In the genomic region with DNA sequence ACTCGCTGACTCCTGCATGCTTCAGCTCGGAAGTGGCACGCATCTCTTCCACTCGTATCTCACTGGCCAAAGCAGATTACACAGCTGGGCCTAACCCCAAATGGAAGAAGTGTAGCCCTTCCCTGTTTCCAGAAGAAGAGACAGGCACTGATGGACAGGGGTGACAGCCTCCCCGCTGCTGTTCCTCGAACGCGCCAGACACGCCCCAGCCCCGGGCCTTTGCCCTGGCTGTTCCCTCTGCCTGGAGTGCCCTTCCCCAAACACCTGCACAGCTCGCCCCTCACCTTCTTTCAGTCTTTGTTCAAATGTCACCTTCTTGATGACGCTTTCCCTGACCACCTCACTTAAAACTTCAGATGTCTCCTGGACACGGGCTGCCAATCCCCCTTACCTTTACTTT, we compare ENCODE assay signal across 25 cellular contexts. TPM values are rescaled to one million over a fixed set of nuclear protein-coding genes. Genes with fewer than 3 reads are reported as not detected.
DNase-seq lines count a peak whose midpoint lies in the region; ATAC-seq, FAIRE-seq and TF ChIP-seq lines count a peak whose summit lies in the region.
"Had no signal": no experiment of that assay in that cellular context is flagged by ENCODE, and none has a peak within 500 bp of the region (broad histone marks: within the 10 kb centered on the region; RNA-seq: fewer than 3 reads in every experiment).

No MANE protein-coding gene starts in this region.

- no peak for TF ChIP-seq EP300 in GM12878 (IDR thresholded peaks at IDR 0.05; ENCODE audit: borderline replicate concordance in 1 of 2, control insufficient read depth in 1 of 2, low read depth in 2 of 2, low read length in 2 of 2)

- H3K79me1 ChIP-seq in IMR-90 (ENCODE audit: low read depth in 1 of 2, low read length in 2 of 2) (peaks cover 0 to 19% of the 10 kb centered on the region in 2 experiments; a peak in 3 of 4 replicates), neuronal stem cell (ENCODE audit: low read depth, low read length) (no peaks in the 10 kb centered on the region)

- H3K4me3 Mint-ChIP-seq in Caco-2 (ENCODE audit: unreplicated experiment): no peak overlapping the region
- H3K4me3 Mint-ChIP-seq: activated CD4-positive, alpha-beta memory T cell treated with anti-CD3 and anti-CD28 coated beads, Interleukin-2, amount 10 ng/mL, durations not matched to agents 7 days and 5 days; brain; CD4-positive, alpha-beta T cell; endodermal cell had no signal

- peaks cover 75% of the 10 kb centered on the region for H3K4me1 ChIP-seq in Caco-2
- H3K4me1 ChIP-seq in IMR-90 (ENCODE audit: control insufficient read depth, insufficient read depth, low read length): peaks cover 33% of the 10 kb centered on the region
- H3K4me1 ChIP-seq in GM12878 (ENCODE audit: control insufficient read depth, insufficient read depth, low read length): peaks cover 81% of the 10 kb centered on the region
- H3K4me1 ChIP-seq in neuronal stem cell (ENCODE audit: control insufficient read depth in 2 of 2, insufficient read depth in 1 of 2, low read depth in 1 of 2, low read length in 2 of 2): peaks cover 0 to 6% of the 10 kb centered on the region in 2 donors
- H3K4me1 ChIP-seq: pancreas, right lobe of liver, vagina had no signal

- H3K14ac ChIP-seq in IMR-90 (replicated peaks; ENCODE audit: low read depth, low read length): peak overlapping the region; percentile 66
- peak overlapping the region; percentile 85 for H3K14ac ChIP-seq in neuronal stem cell (ENCODE audit: low read length)

- H2AK9ac ChIP-seq in IMR-90 (replicated peaks; ENCODE audit: low read depth, low read length, poor library complexity): peak overlapping the region; percentile 74

- no peak for FAIRE-seq in GM12878 (lab: Jason Lieb, UNC)
- FAIRE-seq: G401.6, pancreas had no signal

- dilution Hi-C loops in IMR-90 (cut with HindIII; ENCODE audit: low sequenced_read_pairs, unreplicated experiment): no loop called here

- POLR2A ChIA-PET in Caco-2 (lab: Charles Lee): no interaction called here
- POLR2A ChIA-PET in IMR-90 (lab: Charles Lee; ENCODE audit: unreplicated experiment): no interaction called here
- POLR2A ChIA-PET in GM12878 (lab: Charles Lee): interaction anchor here (0.5 to 6.2 kb wide), 10 partner anchors 9 to 479 kb away, joined by 3 to 171 read pairs (median 6); a partner anchor contains a TSS

- ATAC-seq in IMR-90 (ENCODE audit: low read depth) (no peak), GM12878 (no peak), HG03135 (IDR thresholded peaks at IDR 0.05; ENCODE audit: unreplicated experiment) (no peak)
- ATAC-seq: HCT116, pancreas, right lobe of liver, T-helper 17 cell had no signal

- peaks cover 85% of the 10 kb centered on the region for H3K4me1 Mint-ChIP-seq in Caco-2 (ENCODE audit: low read depth, unreplicated experiment)

- no TSS peak for BruUV-seq in Caco-2 (replicated peaks; lab: Mats Ljungman, UMichigan)
- BruUV-seq in IMR-90 (replicated peaks; lab: Mats Ljungman, UMichigan): no TSS peak
- BruUV-seq in GM12878 (replicated peaks; lab: Mats Ljungman, UMichigan): no TSS peak

- H3K23ac ChIP-seq in IMR-90 (ENCODE audit: low read depth, low read length) (no peak overlapping the region), neuronal stem cell (ENCODE audit: low read depth, low read length, poor library complexity) (peak overlapping the region; percentile 34)

- TF ChIP-seq RAD21 in IMR-90 (IDR thresholded peaks at IDR 0.05; ENCODE audit: low read length) (no peak), GM12878 (IDR thresholded peaks at IDR 0.05; ENCODE audit: insufficient read depth, low read depth, low read length) (no peak)

- no peak overlapping the region for H3K56ac ChIP-seq in IMR-90 (ENCODE audit: extremely low read depth, insufficient read depth, low read length)

- H3K9me1 ChIP-seq in IMR-90 (ENCODE audit: insufficient read depth, low read length): peaks cover 37% of the 10 kb centered on the region

- H3K27me3 Mint-ChIP-seq in Caco-2 (ENCODE audit: insufficient read depth, unreplicated experiment): no peaks in the 10 kb centered on the region
- H3K27me3 Mint-ChIP-seq: activated CD4-positive, alpha-beta memory T cell treated with anti-CD3 and anti-CD28 coated beads, Interleukin-2, amount 10 ng/mL, durations not matched to agents 7 days and 5 days; CD4-positive, alpha-beta T cell; T-helper 17 cell had no signal

- H2BK5ac ChIP-seq in IMR-90 (ENCODE audit: low read depth, low read length, poor library complexity, severe bottlenecking): peak overlapping the region; percentile 23
- H2BK5ac ChIP-seq in neuronal stem cell (ENCODE audit: low read length): no peak overlapping the region

- DNase-seq in Caco-2 (no peak), IMR-90 (no peak), GM12878 (ENCODE audit: low read depth, low spot score) (no peak), neuronal stem cell (ENCODE audit: low spot score) (no peak), foreskin fibroblast (no peak), pons (ENCODE audit: low spot score) (no peak)
- DNase-seq: activated CD4-positive, alpha-beta memory T cell treated with anti-CD3 and anti-CD28 coated beads, Interleukin-2, amount 10 ng/mL, durations not matched to agents 7 days and 5 days; CD4-positive, alpha-beta T cell; DMS153; endodermal cell; KBM-7; NCI-H2171; NCI-H69; pancreas; right lobe of liver; RPMI8226; T-helper 17 cell had no signal

- no peak overlapping the region for H3K4me3 ChIP-seq in Caco-2 (ENCODE audit: low read depth, low read length)
- no peak overlapping the region for H3K4me3 ChIP-seq in IMR-90 (ENCODE audit: insufficient read depth, low read depth, low read length)
- no peak overlapping the region for H3K4me3 ChIP-seq in GM12878
- no peak overlapping the region for H3K4me3 ChIP-seq in neuronal stem cell (ENCODE audit: low read length in 2 of 2)
- H3K4me3 ChIP-seq in foreskin fibroblast (ENCODE audit: low read depth in 1 of 2, low read length in 2 of 2): no peak overlapping the region
- H3K4me3 ChIP-seq: lung, pancreas, right lobe of liver, vagina had no signal

- no peaks in the 10 kb centered on the region for H3K9me3 Mint-ChIP-seq in Caco-2 (ENCODE audit: unreplicated experiment)
- H3K9me3 Mint-ChIP-seq: activated CD4-positive, alpha-beta memory T cell treated with anti-CD3 and anti-CD28 coated beads, Interleukin-2, amount 10 ng/mL, durations not matched to agents 7 days and 5 days; CD4-positive, alpha-beta T cell; endodermal cell had no signal

- no peak for TF ChIP-seq CTCF in Caco-2 (IDR thresholded peaks at IDR 0.05; ENCODE audit: insufficient read depth in 1 of 2, low read depth in 1 of 2, low read length in 1 of 2, severe bottlenecking in 1 of 2, unreplicated experiment in 1 of 2)
- TF ChIP-seq CTCF in IMR-90 (conservative IDR thresholded peaks at IDR 0.05; ENCODE audit: low read depth, low read length): no peak
- TF ChIP-seq CTCF in GM12878 (IDR thresholded peaks at IDR 0.05 in 2 of 3, conservative IDR thresholded peaks at IDR 0.05 in 1 of 3; ENCODE audit: control insufficient read depth in 2 of 3, extremely low read depth in 1 of 3, insufficient read depth in 1 of 3, low read depth in 3 of 3, low read length in 3 of 3): no peak
- TF ChIP-seq CTCF in foreskin fibroblast (IDR thresholded peaks at IDR 0.05; ENCODE audit: low read depth, low read length): no peak

- H3K4ac ChIP-seq in IMR-90 (ENCODE audit: low read depth, low read length) (peak overlapping the region; percentile 92), neuronal stem cell (ENCODE audit: low read length) (no peak overlapping the region)

- SMC1A ChIA-PET in GM12878 (lab: Charles Lee; ENCODE audit: uncharacterized antibody, unreplicated experiment): interaction anchor here (0.8 to 12.5 kb wide), 5 partner anchors 9 to 41 kb away, joined by 3 to 336 read pairs (median 48); no protein-coding TSS in a partner anchor

- peak overlapping the region; percentile 66; the same call in 1 of the 2 replicates for H2BK20ac ChIP-seq in IMR-90 (ENCODE audit: low read depth, low read length)

- TF ChIP-seq POLR2A in IMR-90 (IDR thresholded peaks at IDR 0.05; ENCODE audit: low read depth, low read length) (no peak), GM12878 (IDR thresholded peaks at IDR 0.05; ENCODE audit: low read depth, low read length) (no peak)

- H4K8ac ChIP-seq in IMR-90 (ENCODE audit: low read depth in 2 of 2, low read length in 2 of 2): no peak overlapping the region
- H4K8ac ChIP-seq in neuronal stem cell (ENCODE audit: low read depth, low read length): no peak overlapping the region

- RAD21 ChIA-PET in GM12878 (lab: Charles Lee; ENCODE audit: unreplicated experiment): interaction anchor here (4.8 to 20.3 kb wide), 3 partner anchors 9 to 35 kb away, joined by 31 to 496 read pairs (median 145); a partner anchor contains a TSS

- no peak overlapping the region for H3K9ac ChIP-seq in IMR-90 (ENCODE audit: low read depth, low read length)
- no peak overlapping the region for H3K9ac ChIP-seq in GM12878 (ENCODE audit: control insufficient read depth, insufficient read depth, low read length)
- H3K9ac ChIP-seq in neuronal stem cell (ENCODE audit: low read depth, low read length, poor library complexity): no peak overlapping the region

- no peak overlapping the region for H2BK12ac ChIP-seq in neuronal stem cell (ENCODE audit: low read length)

- H3K36me3 ChIP-seq in Caco-2 (ENCODE audit: control insufficient read depth, insufficient read depth, low read length) (no peaks in the 10 kb centered on the region), IMR-90 (ENCODE audit: control insufficient read depth, insufficient read depth, low read length) (no peaks in the 10 kb centered on the region), GM12878 (ENCODE audit: control insufficient read depth in 2 of 2, insufficient read depth in 2 of 2, low read length in 1 of 2) (no peaks in the 10 kb centered on the region), neuronal stem cell (replicated peaks in 1 of 2; ENCODE audit: control insufficient read depth in 2 of 2, insufficient read depth in 2 of 2, low read length in 2 of 2) (no peaks in the 10 kb centered on the region)
- H3K36me3 ChIP-seq: pancreas, right lobe of liver, vagina had no signal

- H2BK15ac ChIP-seq in IMR-90 (ENCODE audit: low read depth, low read length) (peak overlapping the region; percentile 95; the same call in 2 of the 3 replicates), neuronal stem cell (ENCODE audit: low read length) (no peak overlapping the region)

- H3K27ac ChIP-seq in IMR-90 (ENCODE audit: insufficient read depth, low read length) (no peak overlapping the region), GM12878 (ENCODE audit: control insufficient read depth, insufficient read depth) (peak overlapping the region; percentile 100), neuronal stem cell (replicated peaks; ENCODE audit: low read length) (no peak overlapping the region)
- H3K27ac ChIP-seq: pancreas, right lobe of liver, vagina, VCaP had no signal

- peak overlapping the region; percentile 36 for H2AFZ ChIP-seq in IMR-90 (replicated peaks; ENCODE audit: low read length, poor library complexity)
- no peak overlapping the region for H2AFZ ChIP-seq in GM12878 (ENCODE audit: control insufficient read depth, low read depth, low read length)
- H2AFZ ChIP-seq in neuronal stem cell (ENCODE audit: low read length): no peak overlapping the region

- H3K27me3 ChIP-seq in Caco-2 (replicated peaks; ENCODE audit: control insufficient read depth, insufficient read depth, low read length) (no peaks in the 10 kb centered on the region), IMR-90 (ENCODE audit: control insufficient read depth, insufficient read depth, low read length) (no peaks in the 10 kb centered on the region), GM12878 (replicated peaks in 1 of 2; ENCODE audit: control insufficient read depth in 2 of 2, insufficient read depth in 2 of 2, low read length in 1 of 2) (no peaks in the 10 kb centered on the region), neuronal stem cell (ENCODE audit: control insufficient read depth in 3 of 3, insufficient read depth in 3 of 3, low read depth in 1 of 3, low read length in 3 of 3) (peaks cover 0 to 75% (median 0%) of the 10 kb centered on the region in 3 experiments)
- H3K27me3 ChIP-seq: pancreas, right lobe of liver, vagina had no signal

- peaks cover 44% of the 10 kb centered on the region for H3K79me2 ChIP-seq in GM12878 (ENCODE audit: control insufficient read depth, insufficient read depth, low read length)

- intact Hi-C loops in Caco-2 (cut with micrococcal nuclease; ENCODE audit: unreplicated experiment) (no loop called here), IMR-90 (cut with micrococcal nuclease) (no loop called here), GM12878 (cut with micrococcal nuclease; ENCODE audit: unreplicated experiment) (loop anchor here (10.0 kb wide), 1 partner anchor 741 kb away; no protein-coding TSS in a partner anchor)

- 100% methylated on average over 5 of the region's 13 CpGs; no CpG with 5 or more reads in 1 of the 2 experiments for WGBS in IMR-90 (ENCODE audit: extremely low coverage in 2 of 2, insufficient read length in 1 of 2), 2 experiments
- WGBS in GM12878 (ENCODE audit: insufficient coverage, insufficient replicate concordance, low lambda C conversion rate, missing lambda C conversion rate): 94% methylated on average over 13 of the region's 13 CpGs
- WGBS in neuronal stem cell (ENCODE audit: extremely low coverage in 2 of 2, insufficient read length in 2 of 2, insufficient replicate concordance in 1 of 2), 2 donors: no CpG with 5 or more reads among the region's 13 CpGs

- CTCF ChIA-PET in Caco-2 (lab: Charles Lee) (interaction anchor here (0.6 kb wide), 1 partner anchor 19 kb away, joined by 3 read pairs; no protein-coding TSS in a partner anchor), IMR-90 (lab: Yijun Ruan, JAX) (interaction anchor here (2.8 kb wide), 1 partner anchor 11 kb away, joined by 11 read pairs; no protein-coding TSS in a partner anchor), GM12878 (lab: Yijun Ruan, JAX) (interaction anchor here (0.6 to 15.7 kb wide), 5 partner anchors 9 to 45 kb away, joined by 3 to 226 read pairs (median 4); no protein-coding TSS in a partner anchor)

- in situ Hi-C loops in IMR-90 (cut with MboI; ENCODE audit: low sequenced_read_pairs): no loop called here
- in situ Hi-C loops in GM12878 (cut with MboI): no loop called here

- H3K27ac Mint-ChIP-seq in Caco-2 (ENCODE audit: unreplicated experiment): peak overlapping the region; percentile 77
- H3K27ac Mint-ChIP-seq: activated CD4-positive, alpha-beta memory T cell treated with anti-CD3 and anti-CD28 coated beads, Interleukin-2, amount 10 ng/mL, durations not matched to agents 7 days and 5 days; CD4-positive, alpha-beta T cell; endodermal cell; T-helper 17 cell had no signal

- H4K20me1 ChIP-seq in IMR-90 (ENCODE audit: insufficient read depth, low read length): no peaks in the 10 kb centered on the region
- no peaks in the 10 kb centered on the region for H4K20me1 ChIP-seq in GM12878 (ENCODE audit: control insufficient read depth, insufficient read depth)

- H2BK120ac ChIP-seq in IMR-90 (ENCODE audit: low read depth, low read length): peak overlapping the region; percentile 93
- H2BK120ac ChIP-seq in neuronal stem cell (ENCODE audit: low read depth, low read length): peak overlapping the region; percentile 9

- H4K91ac ChIP-seq in IMR-90 (ENCODE audit: insufficient read depth, low read depth, low read length) (0 out of 2 replicates have a peak overlapping the region, but pooled peaks have one; percentile 34), neuronal stem cell (ENCODE audit: low read depth, low read length, poor library complexity) (no peak overlapping the region)

- peak overlapping the region; percentile 97 for H2AK5ac ChIP-seq in IMR-90 (ENCODE audit: low read depth, low read length)
- no peak overlapping the region for H2AK5ac ChIP-seq in neuronal stem cell (ENCODE audit: low read depth, low read length)

- peaks cover 14% of the 10 kb centered on the region for H3K36me3 Mint-ChIP-seq in Caco-2 (ENCODE audit: insufficient read depth, unreplicated experiment)
- H3K36me3 Mint-ChIP-seq: brain had no signal

- H3K9me3 ChIP-seq in Caco-2 (no peaks in the 10 kb centered on the region), IMR-90 (ENCODE audit: control insufficient read depth, insufficient read depth, low read length) (no peaks in the 10 kb centered on the region), GM12878 (replicated peaks; ENCODE audit: control insufficient read depth, insufficient read depth, low read length) (no peaks in the 10 kb centered on the region), neuronal stem cell (replicated peaks in 1 of 2; ENCODE audit: control insufficient read depth in 2 of 2, insufficient read depth in 1 of 2, low read depth in 1 of 2, low read length in 2 of 2) (peaks cover 0 to 2% of the 10 kb centered on the region in 2 donors)
- H3K9me3 ChIP-seq: pancreas, right lobe of liver, vagina had no signal

- no peak overlapping the region for H3K4me2 ChIP-seq in IMR-90 (ENCODE audit: low read depth, low read length)
- no peak overlapping the region; the same call in 1 of the 2 replicates for H3K4me2 ChIP-seq in GM12878 (ENCODE audit: control insufficient read depth, insufficient read depth)
- no peak overlapping the region for H3K4me2 ChIP-seq in neuronal stem cell (ENCODE audit: insufficient read depth, low read length, poor library complexity, severe bottlenecking)

- H3K18ac ChIP-seq in IMR-90 (ENCODE audit: low read depth, low read length) (no peak overlapping the region), neuronal stem cell (ENCODE audit: low read length) (no peak overlapping the region)

- no peak overlapping the region for H4K5ac ChIP-seq in IMR-90 (ENCODE audit: low read depth, low read length)

RNA-seq across cellular contexts. Expression of a gene that starts 26.0 kb away (rescaled TPM):
- total RNA-seq in Caco-2 (2022) (0.56 TPM in 1 of 2 replicates, not detected in the other), IMR-90 (2012; rRNA removed) (0.18 and 0.28 TPM in 2 replicates), GM12878 (2014; rRNA removed) (not detected in 2 replicates), GM12878 (2014; rRNA removed; fragmentation: Illumina TruSeq; extraction: Trizol) (not detected in 2 replicates), GM12878 (2021) (0.29 and 0.69 TPM in 2 replicates)
- polyA plus RNA-seq in IMR-90 (2012; rRNA removed) (0.46 and 0.50 TPM in 2 replicates), GM12878 (2011; rRNA removed) (1.1 and 1.2 TPM in 2 replicates), GM12878 (2014; fragmentation: Illumina TruSeq; extraction: Trizol) (0.19 TPM in 1 of 2 replicates, not detected in the other), GM12878 (2014; fragmentation: Nextera tagmentation; extraction: Ambion mirVana) (under 1 TPM; 0.11 to 0.23 TPM), GM12878 (2014; rRNA removed) (0.52 TPM in 1 of 2 replicates, not detected in the other), GM12878 (2016; fragmentation: Nextera tagmentation; extraction: Ambion mirVana) (not detected)
- 0.17 and 0.60 TPM in 2 replicates for polyA plus RNA-seq in IMR-90 (2012; cell fraction: cytosol; rRNA removed)
- polyA plus RNA-seq in IMR-90 (2012; cell fraction: nucleus; rRNA removed; ENCODE audit: low replicate concordance): 0.23 and 0.26 TPM in 2 replicates
- total RNA-seq in GM12878 (2013; cell fraction: nucleolus; rRNA removed): 8.3 and 9.5 TPM in 2 replicates
- polyA plus RNA-seq in GM12878 (2011; ENCODE audit: low read depth): 0.34 TPM
- 0.90 and 1.7 TPM in 2 replicates for polyA plus RNA-seq in GM12878 (2011; cell fraction: cytosol; rRNA removed)
- 1.4 and 3.2 TPM in 2 replicates for polyA plus RNA-seq in GM12878 (2011; cell fraction: nucleus; rRNA removed)
- 0.50 and 1.1 TPM in 2 replicates for polyA plus RNA-seq in GM12878 (2012)
- polyA minus RNA-seq in GM12878 (2011; rRNA and poly(A)+ RNA removed): 0.80 and 2.3 TPM in 2 replicates
- not detected in 2 replicates for polyA minus RNA-seq in GM12878 (2011; cell fraction: cytosol; rRNA and poly(A)+ RNA removed)
- polyA minus RNA-seq in GM12878 (2011; cell fraction: nucleus; rRNA and poly(A)+ RNA removed): 1.4 and 1.5 TPM in 2 replicates
- 0.77 TPM for polyA plus RNA-seq in neuronal stem cell (2013, experiment 1 of 2)
- 0.80 TPM for polyA plus RNA-seq in neuronal stem cell (2013, experiment 2 of 2)
- total RNA-seq: activated CD4-positive, alpha-beta memory T cell treated with anti-CD3 and anti-CD28 coated beads, Interleukin-2, amount 10 ng/mL, durations not matched to agents 7 days and 5 days; CD4-positive, alpha-beta T cell; T-helper 17 cell; temporal lobe had no signal

RNA-seq across cellular contexts. Expression of a gene that starts 40.3 kb away (rescaled TPM):
- 31.4 and 38.1 TPM in 2 replicates for total RNA-seq in Caco-2 (2022)
- 27.8 and 30.5 TPM in 2 replicates for total RNA-seq in IMR-90 (2012; rRNA removed)
- 87.3 and 88.1 TPM in 2 replicates for polyA plus RNA-seq in IMR-90 (2012; rRNA removed)
- polyA plus RNA-seq in IMR-90 (2012; cell fraction: cytosol; rRNA removed): 46.2 and 68.0 TPM in 2 replicates
- 57.3 and 104 TPM in 2 replicates for polyA plus RNA-seq in IMR-90 (2012; cell fraction: nucleus; rRNA removed; ENCODE audit: low replicate concordance)
- 137 and 160 TPM in 2 replicates for total RNA-seq in GM12878 (2013; cell fraction: nucleolus; rRNA removed)
- total RNA-seq in GM12878 (2014; rRNA removed): 56.3 and 58.3 TPM in 2 replicates
- total RNA-seq in GM12878 (2014; rRNA removed; fragmentation: Illumina TruSeq; extraction: Trizol): 48.7 and 52.9 TPM in 2 replicates
- total RNA-seq in GM12878 (2021): 112 and 114 TPM in 2 replicates
- polyA plus RNA-seq in GM12878 (2011; ENCODE audit: low read depth): 33.6 TPM
- 37.6 and 65.2 TPM in 2 replicates for polyA plus RNA-seq in GM12878 (2011; rRNA removed)
- polyA plus RNA-seq in GM12878 (2011; cell fraction: cytosol; rRNA removed): 115 and 126 TPM in 2 replicates
- 208 and 229 TPM in 2 replicates for polyA plus RNA-seq in GM12878 (2011; cell fraction: nucleus; rRNA removed)
- polyA plus RNA-seq in GM12878 (2012): 60.0 and 110 TPM in 2 replicates
- polyA plus RNA-seq in GM12878 (2014; fragmentation: Illumina TruSeq; extraction: Trizol): 47.9 and 70.5 TPM in 2 replicates
- polyA plus RNA-seq in GM12878 (2014; fragmentation: Nextera tagmentation; extraction: Ambion mirVana): 1 to 10 TPM in 1 of 2 experiments, under 1 TPM in 1; 0.08 to 1.1 TPM
- 99.1 and 99.2 TPM in 2 replicates for polyA plus RNA-seq in GM12878 (2014; rRNA removed)
- polyA plus RNA-seq in GM12878 (2016; fragmentation: Nextera tagmentation; extraction: Ambion mirVana): 10 to 100 TPM; 13.3 to 15.6 TPM
- 75.6 and 130 TPM in 2 replicates for polyA minus RNA-seq in GM12878 (2011; rRNA and poly(A)+ RNA removed)
- polyA minus RNA-seq in GM12878 (2011; cell fraction: cytosol; rRNA and poly(A)+ RNA removed): 48.1 and 52.4 TPM in 2 replicates
- polyA minus RNA-seq in GM12878 (2011; cell fraction: nucleus; rRNA and poly(A)+ RNA removed): 48.2 and 63.7 TPM in 2 replicates
- 10.3 TPM for polyA plus RNA-seq in neuronal stem cell (2013, experiment 1 of 2)
- 10.3 TPM for polyA plus RNA-seq in neuronal stem cell (2013, experiment 2 of 2)
